Comparison of ENCODE assay signal across 16 cellular contexts in genomic region chr7:143987513-143987912, GRCh38.
DNase-seq lines count a peak whose midpoint lies in the region; ATAC-seq and TF ChIP-seq lines count a peak whose summit lies in the region.
"Had no signal": no experiment of that assay in that cellular context is flagged by ENCODE, and none has a peak within 500 bp of the region (broad histone marks: within the 10 kb centered on the region; RNA-seq: fewer than 3 reads in every experiment).

No MANE protein-coding gene starts in this region.

- peaks cover 2 to 8% of the 10 kb centered on the region in 2 donors for H3K4me1 Mint-ChIP-seq in effector memory CD8-positive, alpha-beta T cell (ENCODE audit: low read depth in 2 of 2)
- H3K4me1 Mint-ChIP-seq: brain had no signal

- DNase-seq in GM13977 (ENCODE audit: low spot score) (peak; percentile 42), GM19238 (ENCODE audit: insufficient read length, low spot score) (peak; percentile 2), germinal center (ENCODE audit: low spot score) (no peak)
- DNase-seq in effector memory CD8-positive, alpha-beta T cell = no peak
- DNase-seq: activated CD4-positive, alpha-beta T cell treated with anti-CD3 and anti-CD28 coated beads for 1 hour; Kasumi-1; mammary epithelial cell; NCI-H146; NCI-H510A treated with DMSO at 0.1 percent for 48 hours; PC-3; sigmoid colon; stimulated activated CD4-positive, alpha-beta T cell treated with anti-CD3 and anti-CD28 coated beads, Interleukin-4, amount 100 ng/mL, for 24 hours had no signal

- no peak for TF ChIP-seq CTCF in GM13977 (IDR thresholded peaks at IDR 0.05; ENCODE audit: extremely low read depth, insufficient read depth, missing control alignments)

- no peaks in the 10 kb centered on the region for H3K36me3 Mint-ChIP-seq in effector memory CD8-positive, alpha-beta T cell (ENCODE audit: insufficient read depth)
- H3K36me3 Mint-ChIP-seq: brain had no signal

- no peak overlapping the region for H3K27ac Mint-ChIP-seq in effector memory CD8-positive, alpha-beta T cell
- H3K27ac Mint-ChIP-seq: brain had no signal

- H3K4me3 Mint-ChIP-seq in effector memory CD8-positive, alpha-beta T cell = peak overlapping the region; percentile 8 to 26
- H3K4me3 Mint-ChIP-seq: brain had no signal

- in situ Hi-C loops in GM13977 (cut with MboI; ENCODE audit: low pct_unique_long_range_greater_than_20kb, low sequenced_read_pairs, unreplicated experiment) = no loop called here

- H3K27me3 Mint-ChIP-seq in effector memory CD8-positive, alpha-beta T cell = peaks cover 6 to 9% of the 10 kb centered on the region in 2 donors

- ATAC-seq in HG03342 (IDR thresholded peaks at IDR 0.05; ENCODE audit: unreplicated experiment) (peak; percentile 64), GM21528 (IDR thresholded peaks at IDR 0.05; ENCODE audit: low FRiP score, unreplicated experiment) (no peak), HG03025 (IDR thresholded peaks at IDR 0.05; ENCODE audit: low FRiP score, unreplicated experiment) (no peak)
- no peak for ATAC-seq in effector memory CD8-positive, alpha-beta T cell (replicated peaks)
- ATAC-seq: PC-3 had no signal

- peaks cover 4 to 11% of the 10 kb centered on the region in 2 donors for H3K9me3 Mint-ChIP-seq in effector memory CD8-positive, alpha-beta T cell

Comparison
In these comparisons a context has a peak if more than half of its experiments do, and no peak if none do; other contexts are left out.
1. DNase-seq: peak in GM13977 (single experiment) and GM19238 (single experiment); none in effector memory CD8-positive, alpha-beta T cell (0 of 3) and germinal center (single experiment).